19 cellular contexts compared by ENCODE assay signal in the genomic region with DNA sequence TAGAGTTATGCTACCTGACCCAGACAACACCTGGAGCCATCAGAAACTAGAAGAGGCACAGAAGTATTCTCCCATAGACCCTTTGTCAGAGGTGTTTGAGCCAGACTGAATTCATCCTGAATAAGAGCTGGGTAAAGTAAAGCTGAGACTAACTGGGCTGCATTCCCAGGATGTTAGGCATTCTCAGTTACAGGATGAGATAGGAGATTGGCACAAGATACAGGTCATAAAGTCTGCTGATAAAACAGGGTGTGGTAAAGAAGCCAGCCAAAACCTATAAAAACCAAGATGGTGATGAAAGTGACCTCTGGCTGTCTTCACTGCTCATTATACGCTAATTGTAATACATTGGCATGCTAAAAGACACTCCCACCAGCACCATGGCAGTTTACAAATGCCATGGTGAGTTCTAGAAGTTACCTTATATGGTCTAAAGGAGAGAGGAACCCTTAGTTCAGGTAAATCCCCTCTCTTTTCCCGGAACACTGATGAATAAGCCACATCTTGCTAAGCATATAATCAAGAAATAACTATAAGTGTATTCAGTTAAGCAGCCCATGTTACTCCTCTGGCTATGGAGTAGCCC.
DNase-seq lines count a peak whose midpoint lies in the region; ATAC-seq and TF ChIP-seq lines count a peak whose summit lies in the region.
"Had no signal": no experiment of that assay in that cellular context is flagged by ENCODE, and none has a peak within 500 bp of the region (broad histone marks: within the 10 kb centered on the region; RNA-seq: fewer than 3 reads in every experiment).

No MANE protein-coding gene starts in this region.

- ATAC-seq in WTC11 (peak; percentile 30; the same call in 1 of the 2 replicates), GM21737 (IDR thresholded peaks at IDR 0.05; ENCODE audit: unreplicated experiment) (no peak), HG02798 (IDR thresholded peaks at IDR 0.05; ENCODE audit: poor library complexity, unreplicated experiment) (no peak)
- ATAC-seq: GM12878 had no signal

- H2AK5ac ChIP-seq in mesendoderm (ENCODE audit: low read length): no peak overlapping the region

- peak; percentile 94 for DNase-seq in A172 (ENCODE audit: low spot score)
- peak; percentile 69 for DNase-seq in LoVo (ENCODE audit: low spot score)
- no peak for DNase-seq in WTC11 (ENCODE audit: low spot score)
- peak; percentile 74 for DNase-seq in mesendoderm
- DNase-seq in HCEC 1CT: no peak
- no peak for DNase-seq in smooth muscle cell (lab: John Stamatoyannopoulos, UW; ENCODE audit: unreplicated experiment)
- DNase-seq: GM23248, Karpas-422, MV-4-11, NCI-H1417 treated with DMSO at 0.1 percent for 48 hours, NCI-H2029, NCI-H526, OCI-M1 had no signal

- peaks cover 6% of the 10 kb centered on the region; the same call in 1 of the 2 replicates for H3K9me3 Mint-ChIP-seq in WTC11

- no peak overlapping the region for H3K4ac ChIP-seq in mesendoderm (ENCODE audit: low read depth, low read length)

- no peak overlapping the region for H3K4me3 Mint-ChIP-seq in WTC11

- H3K56ac ChIP-seq in mesendoderm (ENCODE audit: low read length): no peak overlapping the region

- no peak overlapping the region for H2BK120ac ChIP-seq in mesendoderm (ENCODE audit: low read depth, low read length)

- no peaks in the 10 kb centered on the region for H3K36me3 Mint-ChIP-seq in WTC11

- H2AFZ ChIP-seq in smooth muscle cell (ENCODE audit: low read depth): no peak overlapping the region
- H2AFZ ChIP-seq: GM23248 had no signal

- no peak overlapping the region for H4K8ac ChIP-seq in mesendoderm (ENCODE audit: low read depth, low read length)

- no peak overlapping the region for H3K27ac Mint-ChIP-seq in WTC11

- no peaks in the 10 kb centered on the region for H3F3A ChIP-seq in smooth muscle cell (ENCODE audit: low read depth)

- H2BK5ac ChIP-seq in mesendoderm (ENCODE audit: low read length): no peak overlapping the region

- H3K79me1 ChIP-seq in mesendoderm (ENCODE audit: low read length): no peaks in the 10 kb centered on the region

- no peak overlapping the region for H3K18ac ChIP-seq in mesendoderm (ENCODE audit: low read length)

- H3K23ac ChIP-seq in mesendoderm (ENCODE audit: low read length): no peak overlapping the region

- TF ChIP-seq CTCF in WTC11 (IDR thresholded peaks at IDR 0.05): no peak
- TF ChIP-seq CTCF in smooth muscle cell (IDR thresholded peaks at IDR 0.05; ENCODE audit: borderline replicate concordance, insufficient read depth, poor library complexity, severe bottlenecking): no peak

- no peaks in the 10 kb centered on the region for H3K9me3 ChIP-seq in smooth muscle cell (replicated peaks; ENCODE audit: low read depth)
- H3K9me3 ChIP-seq: A549 had no signal

- no peaks in the 10 kb centered on the region for H3K79me2 ChIP-seq in mesendoderm (ENCODE audit: control insufficient read depth, insufficient read depth, low read length)
- no peaks in the 10 kb centered on the region for H3K79me2 ChIP-seq in smooth muscle cell (ENCODE audit: low read depth)

- H3K36me3 ChIP-seq in mesendoderm (ENCODE audit: control insufficient read depth, insufficient read depth, low read length) (no peaks in the 10 kb centered on the region), smooth muscle cell (ENCODE audit: low read depth) (no peaks in the 10 kb centered on the region)

- no peak overlapping the region for H4K5ac ChIP-seq in mesendoderm (ENCODE audit: low read length)

- POLR2A ChIA-PET in WTC11 (lab: Charles Lee): no interaction called here

- H3K27ac ChIP-seq in mesendoderm (ENCODE audit: low read depth, low read length) (no peak overlapping the region), smooth muscle cell (ENCODE audit: low read depth) (no peak overlapping the region)
- H3K27ac ChIP-seq: A549, C4-2B, GM23248, RWPE1 had no signal

- no peaks in the 10 kb centered on the region for H3K4me1 ChIP-seq in mesendoderm (ENCODE audit: control insufficient read depth, low read depth, low read length)
- no peaks in the 10 kb centered on the region for H3K4me1 ChIP-seq in smooth muscle cell (ENCODE audit: low read depth)
- H3K4me1 ChIP-seq: A549 had no signal

- no peaks in the 10 kb centered on the region for H3K4me1 Mint-ChIP-seq in WTC11

- no peak overlapping the region for H3K4me2 ChIP-seq in mesendoderm (ENCODE audit: low read length)
- no peak overlapping the region for H3K4me2 ChIP-seq in smooth muscle cell
- H3K4me2 ChIP-seq: A549 had no signal

- no CpG with 5 or more reads among the region's 2 CpGs for WGBS in mesendoderm (ENCODE audit: extremely low coverage, insufficient coverage, low lambda C conversion rate)
- WGBS in smooth muscle cell (ENCODE audit: low lambda C conversion rate): 42% methylated on average over 2 of the region's 2 CpGs

- no peak overlapping the region for H2BK15ac ChIP-seq in mesendoderm (replicated peaks; ENCODE audit: low read depth)

- no peaks in the 10 kb centered on the region for H3K27me3 ChIP-seq in mesendoderm (ENCODE audit: insufficient read depth, low read length, poor library complexity)
- no peaks in the 10 kb centered on the region for H3K27me3 ChIP-seq in smooth muscle cell (ENCODE audit: low read depth)

- no peaks in the 10 kb centered on the region for H3K27me3 Mint-ChIP-seq in WTC11 (ENCODE audit: low read depth)

- no peak overlapping the region for H3K4me3 ChIP-seq in mesendoderm (ENCODE audit: low read length)
- H3K4me3 ChIP-seq in smooth muscle cell: no peak overlapping the region
- H3K4me3 ChIP-seq: A549, GM12878, GM23248 had no signal

- H3K9ac ChIP-seq in mesendoderm (ENCODE audit: low read length) (no peak overlapping the region), smooth muscle cell (ENCODE audit: low read depth) (no peak overlapping the region)
- H3K9ac ChIP-seq: GM23248 had no signal

- CTCF ChIA-PET in WTC11 (lab: Charles Lee): no interaction called here

- H4K20me1 ChIP-seq in smooth muscle cell (ENCODE audit: low read depth): no peaks in the 10 kb centered on the region

TF ChIP-seq in WTC11, 78 proteins besides CTCF, POLR2A, EP300 and RAD21:
- TF ChIP-seq FOXK1 (CRISPR knock-in tag; IDR thresholded peaks at IDR 0.05): no peak
- no peak for TF ChIP-seq KAT7 (CRISPR knock-in tag; IDR thresholded peaks at IDR 0.05; ENCODE audit: borderline replicate concordance)
- TF ChIP-seq, protein P1, sequence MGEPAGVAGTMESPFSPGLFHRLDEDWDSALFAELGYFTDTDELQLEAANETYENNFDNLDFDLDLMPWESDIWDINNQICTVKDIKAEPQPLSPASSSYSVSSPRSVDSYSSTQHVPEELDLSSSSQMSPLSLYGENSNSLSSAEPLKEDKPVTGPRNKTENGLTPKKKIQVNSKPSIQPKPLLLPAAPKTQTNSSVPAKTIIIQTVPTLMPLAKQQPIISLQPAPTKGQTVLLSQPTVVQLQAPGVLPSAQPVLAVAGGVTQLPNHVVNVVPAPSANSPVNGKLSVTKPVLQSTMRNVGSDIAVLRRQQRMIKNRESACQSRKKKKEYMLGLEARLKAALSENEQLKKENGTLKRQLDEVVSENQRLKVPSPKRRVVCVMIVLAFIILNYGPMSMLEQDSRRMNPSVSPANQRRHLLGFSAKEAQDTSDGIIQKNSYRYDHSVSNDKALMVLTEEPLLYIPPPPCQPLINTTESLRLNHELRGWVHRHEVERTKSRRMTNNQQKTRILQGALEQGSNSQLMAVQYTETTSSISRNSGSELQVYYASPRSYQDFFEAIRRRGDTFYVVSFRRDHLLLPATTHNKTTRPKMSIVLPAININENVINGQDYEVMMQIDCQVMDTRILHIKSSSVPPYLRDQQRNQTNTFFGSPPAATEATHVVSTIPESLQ (CRISPR knock-in tag; IDR thresholded peaks at IDR 0.05): no peak
- no peak for TF ChIP-seq NFE2L1 (CRISPR knock-in tag; IDR thresholded peaks at IDR 0.05)
- no peak for TF ChIP-seq MXD4 (CRISPR knock-in tag; IDR thresholded peaks at IDR 0.05; ENCODE audit: borderline replicate concordance)

Comparison
In these comparisons a context has a peak if more than half of its experiments do, and no peak if none do; other contexts are left out.
1. DNase-seq: peak in A172 (single experiment), LoVo (single experiment) and mesendoderm (single experiment); none in WTC11 (single experiment), HCEC 1CT (single experiment) and smooth muscle cell (single experiment).